ENCODE assay signal across 8 cellular contexts in genomic region chr17:57993471-57994365, GRCh38. TPM values are rescaled to one million over a fixed set of nuclear protein-coding genes. Genes with fewer than 3 reads are reported as not detected.
DNase-seq lines count a peak whose midpoint lies in the region; ATAC-seq and TF ChIP-seq lines count a peak whose summit lies in the region.

No MANE protein-coding gene starts in this region.

- peaks cover 28 to 40% (median 30%) of the 10 kb centered on the region in 3 donors for H3K4me1 Mint-ChIP-seq in naive B cell

- H3K9me3 Mint-ChIP-seq in naive B cell, result no peaks in the 10 kb centered on the region

- H3K27ac ChIP-seq in WERI-Rb-1, result no peak overlapping the region; the same call in 1 of the 2 replicates

- H3K4me3 ChIP-seq in GM12865 (ENCODE audit: low read depth, low read length) (no peak overlapping the region), WERI-Rb-1 (ENCODE audit: low read depth, low read length) (no peak overlapping the region)

- H3K27me3 Mint-ChIP-seq in naive B cell, result no peaks in the 10 kb centered on the region

- H3K4me3 Mint-ChIP-seq in naive B cell, result peak overlapping the region in 5 of 8 donors; percentile 13 to 59 (median 23)

- DNase-seq in GM12865 (ENCODE audit: low read depth), result peak; percentile 54
- DNase-seq in NCI-H1092 treated with DMSO at 0.1 percent for 48 hours (lab: John Stamatoyannopoulos, UW), result peak; percentile 52
- DNase-seq in WERI-Rb-1, result peak; percentile 23
- DNase-seq in naive B cell, result peak; percentile 52
- DNase-seq in H4 (ENCODE audit: low spot score), result no peak

- no peaks in the 10 kb centered on the region for H3K9me3 ChIP-seq in WERI-Rb-1 (ENCODE audit: severe bottlenecking)

- no peak for TF ChIP-seq CTCF in GM12865 (IDR thresholded peaks at IDR 0.05; ENCODE audit: insufficient read depth, low read depth, low read length, missing control alignments)
- TF ChIP-seq CTCF in WERI-Rb-1 (IDR thresholded peaks at IDR 0.05; ENCODE audit: low read depth, low read length), result no peak

- peaks cover 19% of the 10 kb centered on the region for H3K36me3 ChIP-seq in WERI-Rb-1

- H3K27me3 ChIP-seq in WERI-Rb-1 (ENCODE audit: insufficient read depth, low read depth, severe bottlenecking), result no peaks in the 10 kb centered on the region

- ATAC-seq in naive B cell (ENCODE audit: low read depth in 2 of 2) (peak; percentile 59), GM21360 (IDR thresholded peaks at IDR 0.05; ENCODE audit: unreplicated experiment) (no peak), HG02840 (IDR thresholded peaks at IDR 0.05; ENCODE audit: low FRiP score, unreplicated experiment) (no peak), GM21529 (IDR thresholded peaks at IDR 0.05; ENCODE audit: unreplicated experiment) (no peak)

- no peaks in the 10 kb centered on the region for H3K36me3 Mint-ChIP-seq in naive B cell

- peak overlapping the region in 5 of 6 donors; percentile 3 to 83 (median 26) for H3K27ac Mint-ChIP-seq in naive B cell

RNA-seq across cellular contexts. Expression of gene VEZF1, which starts 5.7 kb away (rescaled TPM):
- 10 to 100 TPM; 39.6 to 58.2 (median 50.6) TPM for polyA plus RNA-seq in naive B cell (ENCODE audit: low read depth in 6 of 6)
- 50.4 and 60.6 TPM in 2 replicates for total RNA-seq in H4 (2014; rRNA removed; shearing (Covaris generic))

RNA-seq across cellular contexts. Expression of gene SRSF1, which starts 13.3 kb away (rescaled TPM):
- 10 to 100 TPM; 29.1 to 57.3 (median 41.8) TPM for polyA plus RNA-seq in naive B cell (ENCODE audit: low read depth in 6 of 6)
- total RNA-seq in H4 (2014; rRNA removed; shearing (Covaris generic)), result 432 and 491 TPM in 2 replicates

RNA-seq across cellular contexts. Expression of gene CUEDC1, which starts 38.5 kb away (rescaled TPM):
- not detected for polyA plus RNA-seq in naive B cell (ENCODE audit: low read depth in 6 of 6)
- 7.4 and 8.1 TPM in 2 replicates for total RNA-seq in H4 (2014; rRNA removed; shearing (Covaris generic))

Comparison
In these comparisons a context has a peak if more than half of its experiments do, and no peak if none do; other contexts are left out.
1. ATAC-seq: peak in naive B cell (2 of 2); none in GM21360 (single experiment), HG02840 (single experiment) and GM21529 (single experiment).